In the genomic region with DNA sequence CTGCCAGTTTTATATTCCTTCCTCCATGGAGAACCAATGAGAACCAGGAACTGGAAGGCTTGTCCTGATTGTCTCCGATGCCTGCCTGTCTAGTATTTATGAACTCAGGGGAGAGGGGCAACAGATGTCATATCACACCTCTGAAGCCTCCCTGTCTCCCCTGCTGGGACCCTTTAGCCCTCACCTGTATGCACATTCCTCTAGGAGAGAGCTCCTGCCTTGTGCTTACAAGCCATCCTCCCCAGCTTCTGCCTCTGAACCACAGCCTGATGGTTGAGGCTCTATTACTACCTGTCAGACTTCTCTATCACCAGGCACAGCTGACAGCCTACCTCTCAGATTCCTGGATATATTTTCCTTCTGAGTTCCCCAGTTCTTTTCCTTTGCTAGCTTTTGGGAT, we compare ENCODE assay signal across 2 cellular contexts.
TF ChIP-seq lines count a peak whose summit lies in the region.

No MANE protein-coding gene starts in this region.

TF ChIP-seq in A549, 52 proteins besides CTCF, POLR2A, EP300 and RAD21:
- no peak for TF ChIP-seq NFE2L2 (conservative IDR thresholded peaks at IDR 0.05; ENCODE audit: low read length)
- TF ChIP-seq ZNF302 (CRISPR knock-in tag; IDR thresholded peaks at IDR 0.05): no peak
- TF ChIP-seq FOSL2 (IDR thresholded peaks at IDR 0.05): no peak
- no peak for TF ChIP-seq FOSL2 (CRISPR knock-in tag; IDR thresholded peaks at IDR 0.05)
- TF ChIP-seq TP53 (CRISPR knock-in tag; IDR thresholded peaks at IDR 0.05): no peak
- no peak for TF ChIP-seq ESRRA (IDR thresholded peaks at IDR 0.05; ENCODE audit: borderline replicate concordance, low read length)
- no peak for TF ChIP-seq CEBPB (IDR thresholded peaks at IDR 0.05)
- no peak for TF ChIP-seq PHF8 (IDR thresholded peaks at IDR 0.05; ENCODE audit: borderline replicate concordance, low read depth)
- TF ChIP-seq SREBF2 (IDR thresholded peaks at IDR 0.05): no peak
- TF ChIP-seq FOXS1 (CRISPR knock-in tag; IDR thresholded peaks at IDR 0.05): no peak
- no peak for TF ChIP-seq EHMT2 (IDR thresholded peaks at IDR 0.05; ENCODE audit: low read depth)

TF ChIP-seq in GM23338, 12 proteins besides CTCF, POLR2A, EP300 and RAD21:
- TF ChIP-seq EZH2 (IDR thresholded peaks at IDR 0.05; ENCODE audit: low read depth, unreplicated experiment) (no peak), STAT1 (IDR thresholded peaks at IDR 0.05; ENCODE audit: unreplicated experiment) (no peak), CREB1 (CRISPR knock-in tag; IDR thresholded peaks at IDR 0.05; ENCODE audit: low read depth) (no peak), POLR2AphosphoS5 (IDR thresholded peaks at IDR 0.05; ENCODE audit: low read depth) (no peak), NANOG (IDR thresholded peaks at IDR 0.05; ENCODE audit: borderline replicate concordance) (no peak), EZH2phosphoT487 (IDR thresholded peaks at IDR 0.05; ENCODE audit: unreplicated experiment) (no peak), ZNF331 (CRISPR knock-in tag; IDR thresholded peaks at IDR 0.05; ENCODE audit: low read depth) (no peak), ZNF114 (CRISPR knock-in tag; IDR thresholded peaks at IDR 0.05) (no peak), JUNB (IDR thresholded peaks at IDR 0.05; ENCODE audit: unreplicated experiment) (no peak)
- TF ChIP-seq, protein P1, sequence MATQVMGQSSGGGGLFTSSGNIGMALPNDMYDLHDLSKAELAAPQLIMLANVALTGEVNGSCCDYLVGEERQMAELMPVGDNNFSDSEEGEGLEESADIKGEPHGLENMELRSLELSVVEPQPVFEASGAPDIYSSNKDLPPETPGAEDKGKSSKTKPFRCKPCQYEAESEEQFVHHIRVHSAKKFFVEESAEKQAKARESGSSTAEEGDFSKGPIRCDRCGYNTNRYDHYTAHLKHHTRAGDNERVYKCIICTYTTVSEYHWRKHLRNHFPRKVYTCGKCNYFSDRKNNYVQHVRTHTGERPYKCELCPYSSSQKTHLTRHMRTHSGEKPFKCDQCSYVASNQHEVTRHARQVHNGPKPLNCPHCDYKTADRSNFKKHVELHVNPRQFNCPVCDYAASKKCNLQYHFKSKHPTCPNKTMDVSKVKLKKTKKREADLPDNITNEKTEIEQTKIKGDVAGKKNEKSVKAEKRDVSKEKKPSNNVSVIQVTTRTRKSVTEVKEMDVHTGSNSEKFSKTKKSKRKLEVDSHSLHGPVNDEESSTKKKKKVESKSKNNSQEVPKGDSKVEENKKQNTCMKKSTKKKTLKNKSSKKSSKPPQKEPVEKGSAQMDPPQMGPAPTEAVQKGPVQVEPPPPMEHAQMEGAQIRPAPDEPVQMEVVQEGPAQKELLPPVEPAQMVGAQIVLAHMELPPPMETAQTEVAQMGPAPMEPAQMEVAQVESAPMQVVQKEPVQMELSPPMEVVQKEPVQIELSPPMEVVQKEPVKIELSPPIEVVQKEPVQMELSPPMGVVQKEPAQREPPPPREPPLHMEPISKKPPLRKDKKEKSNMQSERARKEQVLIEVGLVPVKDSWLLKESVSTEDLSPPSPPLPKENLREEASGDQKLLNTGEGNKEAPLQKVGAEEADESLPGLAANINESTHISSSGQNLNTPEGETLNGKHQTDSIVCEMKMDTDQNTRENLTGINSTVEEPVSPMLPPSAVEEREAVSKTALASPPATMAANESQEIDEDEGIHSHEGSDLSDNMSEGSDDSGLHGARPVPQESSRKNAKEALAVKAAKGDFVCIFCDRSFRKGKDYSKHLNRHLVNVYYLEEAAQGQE (IDR thresholded peaks at IDR 0.05; ENCODE audit: unreplicated experiment): no peak
- TF ChIP-seq, protein P2, sequence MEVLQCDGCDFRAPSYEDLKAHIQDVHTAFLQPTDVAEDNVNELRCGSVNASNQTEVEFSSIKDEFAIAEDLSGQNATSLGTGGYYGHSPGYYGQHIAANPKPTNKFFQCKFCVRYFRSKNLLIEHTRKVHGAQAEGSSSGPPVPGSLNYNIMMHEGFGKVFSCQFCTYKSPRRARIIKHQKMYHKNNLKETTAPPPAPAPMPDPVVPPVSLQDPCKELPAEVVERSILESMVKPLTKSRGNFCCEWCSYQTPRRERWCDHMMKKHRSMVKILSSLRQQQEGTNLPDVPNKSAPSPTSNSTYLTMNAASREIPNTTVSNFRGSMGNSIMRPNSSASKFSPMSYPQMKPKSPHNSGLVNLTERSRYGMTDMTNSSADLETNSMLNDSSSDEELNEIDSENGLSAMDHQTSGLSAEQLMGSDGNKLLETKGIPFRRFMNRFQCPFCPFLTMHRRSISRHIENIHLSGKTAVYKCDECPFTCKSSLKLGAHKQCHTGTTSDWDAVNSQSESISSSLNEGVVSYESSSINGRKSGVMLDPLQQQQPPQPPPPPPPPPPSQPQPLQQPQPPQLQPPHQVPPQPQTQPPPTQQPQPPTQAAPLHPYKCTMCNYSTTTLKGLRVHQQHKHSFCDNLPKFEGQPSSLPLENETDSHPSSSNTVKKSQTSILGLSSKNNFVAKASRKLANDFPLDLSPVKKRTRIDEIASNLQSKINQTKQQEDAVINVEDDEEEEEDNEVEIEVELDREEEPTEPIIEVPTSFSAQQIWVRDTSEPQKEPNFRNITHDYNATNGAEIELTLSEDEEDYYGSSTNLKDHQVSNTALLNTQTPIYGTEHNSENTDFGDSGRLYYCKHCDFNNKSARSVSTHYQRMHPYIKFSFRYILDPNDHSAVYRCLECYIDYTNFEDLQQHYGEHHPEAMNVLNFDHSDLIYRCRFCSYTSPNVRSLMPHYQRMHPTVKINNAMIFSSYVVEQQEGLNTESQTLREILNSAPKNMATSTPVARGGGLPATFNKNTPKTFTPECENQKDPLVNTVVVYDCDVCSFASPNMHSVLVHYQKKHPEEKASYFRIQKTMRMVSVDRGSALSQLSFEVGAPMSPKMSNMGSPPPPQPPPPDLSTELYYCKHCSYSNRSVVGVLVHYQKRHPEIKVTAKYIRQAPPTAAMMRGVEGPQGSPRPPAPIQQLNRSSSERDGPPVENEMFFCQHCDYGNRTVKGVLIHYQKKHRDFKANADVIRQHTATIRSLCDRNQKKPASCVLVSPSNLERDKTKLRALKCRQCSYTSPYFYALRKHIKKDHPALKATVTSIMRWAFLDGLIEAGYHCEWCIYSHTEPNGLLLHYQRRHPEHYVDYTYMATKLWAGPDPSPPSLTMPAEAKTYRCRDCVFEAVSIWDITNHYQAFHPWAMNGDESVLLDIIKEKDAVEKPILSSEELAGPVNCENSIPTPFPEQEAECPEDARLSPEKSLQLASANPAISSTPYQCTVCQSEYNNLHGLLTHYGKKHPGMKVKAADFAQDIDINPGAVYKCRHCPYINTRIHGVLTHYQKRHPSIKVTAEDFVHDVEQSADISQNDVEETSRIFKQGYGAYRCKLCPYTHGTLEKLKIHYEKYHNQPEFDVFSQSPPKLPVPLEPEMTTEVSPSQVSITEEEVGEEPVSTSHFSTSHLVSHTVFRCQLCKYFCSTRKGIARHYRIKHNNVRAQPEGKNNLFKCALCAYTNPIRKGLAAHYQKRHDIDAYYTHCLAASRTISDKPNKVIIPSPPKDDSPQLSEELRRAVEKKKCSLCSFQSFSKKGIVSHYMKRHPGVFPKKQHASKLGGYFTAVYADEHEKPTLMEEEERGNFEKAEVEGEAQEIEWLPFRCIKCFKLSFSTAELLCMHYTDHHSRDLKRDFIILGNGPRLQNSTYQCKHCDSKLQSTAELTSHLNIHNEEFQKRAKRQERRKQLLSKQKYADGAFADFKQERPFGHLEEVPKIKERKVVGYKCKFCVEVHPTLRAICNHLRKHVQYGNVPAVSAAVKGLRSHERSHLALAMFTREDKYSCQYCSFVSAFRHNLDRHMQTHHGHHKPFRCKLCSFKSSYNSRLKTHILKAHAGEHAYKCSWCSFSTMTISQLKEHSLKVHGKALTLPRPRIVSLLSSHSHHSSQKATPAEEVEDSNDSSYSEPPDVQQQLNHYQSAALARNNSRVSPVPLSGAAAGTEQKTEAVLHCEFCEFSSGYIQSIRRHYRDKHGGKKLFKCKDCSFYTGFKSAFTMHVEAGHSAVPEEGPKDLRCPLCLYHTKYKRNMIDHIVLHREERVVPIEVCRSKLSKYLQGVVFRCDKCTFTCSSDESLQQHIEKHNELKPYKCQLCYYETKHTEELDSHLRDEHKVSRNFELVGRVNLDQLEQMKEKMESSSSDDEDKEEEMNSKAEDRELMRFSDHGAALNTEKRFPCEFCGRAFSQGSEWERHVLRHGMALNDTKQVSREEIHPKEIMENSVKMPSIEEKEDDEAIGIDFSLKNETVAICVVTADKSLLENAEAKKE (CRISPR knock-in tag; IDR thresholded peaks at IDR 0.05): no peak
- TF ChIP-seq, protein P3, sequence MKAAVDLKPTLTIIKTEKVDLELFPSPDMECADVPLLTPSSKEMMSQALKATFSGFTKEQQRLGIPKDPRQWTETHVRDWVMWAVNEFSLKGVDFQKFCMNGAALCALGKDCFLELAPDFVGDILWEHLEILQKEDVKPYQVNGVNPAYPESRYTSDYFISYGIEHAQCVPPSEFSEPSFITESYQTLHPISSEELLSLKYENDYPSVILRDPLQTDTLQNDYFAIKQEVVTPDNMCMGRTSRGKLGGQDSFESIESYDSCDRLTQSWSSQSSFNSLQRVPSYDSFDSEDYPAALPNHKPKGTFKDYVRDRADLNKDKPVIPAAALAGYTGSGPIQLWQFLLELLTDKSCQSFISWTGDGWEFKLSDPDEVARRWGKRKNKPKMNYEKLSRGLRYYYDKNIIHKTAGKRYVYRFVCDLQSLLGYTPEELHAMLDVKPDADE (IDR thresholded peaks at IDR 0.05): no peak
